Comparison of ENCODE assay signal across 24 cellular contexts in genomic region chr22:48185071-48185470, GRCh38.
"Had no signal": no experiment of that assay in that cellular context is flagged by ENCODE, and none has a peak within 500 bp of the region (broad histone marks: within the 10 kb centered on the region; RNA-seq: fewer than 3 reads in every experiment).

No MANE protein-coding gene starts in this region.

- H3K27ac Mint-ChIP-seq: dendritic cell treated with granulocyte-macrophage colony-stimulating factor and Interleukin-4, amounts not matched to agents 40 ng/mL and 50 ng/mL, for 4 days; memory B cell; neural progenitor cell; type B pancreatic cell had no signal

- H2AFZ ChIP-seq: neural progenitor cell had no signal

- H3K4me1 Mint-ChIP-seq: memory B cell had no signal

- H3K36me3 ChIP-seq: esophagus squamous epithelium, heart right ventricle, neural progenitor cell, ovary, spleen, tibial artery had no signal

- H3K9me3 Mint-ChIP-seq: dendritic cell treated with granulocyte-macrophage colony-stimulating factor and Interleukin-4, amounts not matched to agents 40 ng/mL and 50 ng/mL, for 4 days; type B pancreatic cell had no signal

- H3K27me3 ChIP-seq: neural progenitor cell, ovary, spleen, testis, tibial artery had no signal

- H3K9me3 ChIP-seq: esophagus squamous epithelium, ovary, testis, tibial artery had no signal

- ATAC-seq: heart right ventricle, psoas muscle, right cardiac atrium had no signal

- H3K4me3 Mint-ChIP-seq: dendritic cell treated with granulocyte-macrophage colony-stimulating factor and Interleukin-4, amounts not matched to agents 40 ng/mL and 50 ng/mL, for 4 days; memory B cell; nephron; type B pancreatic cell had no signal

- H3K36me3 Mint-ChIP-seq: memory B cell, neural progenitor cell, type B pancreatic cell had no signal

- H3K4me1 ChIP-seq: esophagus squamous epithelium, heart right ventricle, psoas muscle, spleen, testis, tibial artery had no signal

- H3K4me3 ChIP-seq: esophagus squamous epithelium, heart right ventricle, lung, neural progenitor cell, ovary, psoas muscle, skin epidermis, spleen, testis, tibial artery had no signal

- H3K27ac ChIP-seq: esophagus squamous epithelium, heart right ventricle, neural progenitor cell, ovary, psoas muscle, skin epidermis, spleen, testis, tibial artery had no signal

- H3K27me3 Mint-ChIP-seq: dendritic cell treated with granulocyte-macrophage colony-stimulating factor and Interleukin-4, amounts not matched to agents 40 ng/mL and 50 ng/mL, for 4 days; type B pancreatic cell had no signal

- H3K4me2 ChIP-seq: neural progenitor cell had no signal

- DNase-seq: effector CD8-positive, alpha-beta T cell; esophagus squamous epithelium; foreskin melanocyte; glutamatergic neuron; heart right ventricle; hippocampal formation; kidney glomerular epithelial cell; nucleus accumbens; ovary; posterior cingulate gyrus; psoas muscle; right cardiac atrium; spleen; stimulated activated CD4-positive, alpha-beta T cell treated with anti-CD3 and anti-CD28 coated beads, Interleukin-2, amount 100 ng/mL, for 48 hours; stimulated activated naive CD4-positive, alpha-beta T cell; testis; tibial artery had no signal
